ENCODE assay signal across 8 cellular contexts in genomic region chr1:43227138-43227836, GRCh38. TPM values are rescaled to one million over a fixed set of nuclear protein-coding genes. Genes with fewer than 3 reads are reported as not detected.
DNase-seq lines count a peak whose midpoint lies in the region; ATAC-seq, FAIRE-seq and TF ChIP-seq lines count a peak whose summit lies in the region.

No MANE protein-coding gene starts in this region.

- peaks cover 20% of the 10 kb centered on the region for H3K4me1 Mint-ChIP-seq in WTC11

- H3K4me2 ChIP-seq in keratinocyte (ENCODE audit: control insufficient read depth, extremely low read depth, insufficient read depth, low read depth, low read length) = no peak overlapping the region

- peaks cover 3% of the 10 kb centered on the region; the same call in 1 of the 2 replicates for H3K27me3 Mint-ChIP-seq in WTC11 (ENCODE audit: low read depth)

- DNase-seq in AG20443 (ENCODE audit: low spot score) (peak; percentile 85), NCI-H2196 (lab: John Stamatoyannopoulos, UW; ENCODE audit: unreplicated experiment) (peak; percentile 86), WTC11 (ENCODE audit: low spot score) (peak; percentile 96), bronchial epithelial cell (ENCODE audit: low read depth) (peak; percentile 60), keratinocyte (ENCODE audit: low read depth, low spot score) (no peak)
- DNase-seq in stimulated activated CD4-positive, alpha-beta T cell treated with anti-CD3 and anti-CD28 coated beads, Interleukin-1b, Interleukin-23, amount 100 ng/mL, for 48 hours = peak; percentile 78

- no peaks in the 10 kb centered on the region for H3K9me1 ChIP-seq in keratinocyte (ENCODE audit: control insufficient read depth, extremely low read depth, insufficient read depth, low read length)

- dilution Hi-C loops in keratinocyte (cut with MboI; ENCODE audit: extremely low pct_ligation_motif_present, low sequenced_read_pairs) = no loop called here

- no peak overlapping the region for H3K4me3 Mint-ChIP-seq in WTC11

- H3K9ac ChIP-seq in keratinocyte (ENCODE audit: control insufficient read depth, extremely low read depth, insufficient read depth, low read length) = no peak overlapping the region

- H3K4me3 ChIP-seq in bronchial epithelial cell (ENCODE audit: low read depth, low read length) (no peak overlapping the region), keratinocyte (ENCODE audit: control insufficient read depth in 2 of 3, extremely low read depth in 1 of 3, insufficient read depth in 2 of 3, low read depth in 1 of 3, low read length in 3 of 3) (no peak overlapping the region)

- H3K36me3 ChIP-seq in bronchial epithelial cell (ENCODE audit: control insufficient read depth, insufficient read depth, low read length) (no peaks in the 10 kb centered on the region), keratinocyte (ENCODE audit: control insufficient read depth in 2 of 2, extremely low read depth in 1 of 2, insufficient read depth in 2 of 2, low read length in 2 of 2) (no peaks in the 10 kb centered on the region)

- H3K27ac Mint-ChIP-seq in WTC11 = no peak overlapping the region

- POLR2A ChIA-PET in WTC11 (lab: Charles Lee) = interaction anchor here (0.6 to 1.5 kb wide), 3 partner anchors 30 to 131 kb away, joined by 3 to 5 read pairs (median 5); partner anchors contain the start of gene CDC20

- no peak overlapping the region for H2AFZ ChIP-seq in keratinocyte (ENCODE audit: control insufficient read depth, low read length)

- peak; percentile 59 for ATAC-seq in GM21576 (IDR thresholded peaks at IDR 0.05; ENCODE audit: unreplicated experiment)
- peak; percentile 96 for ATAC-seq in WTC11
- no peak for ATAC-seq in HG03457 (IDR thresholded peaks at IDR 0.05; ENCODE audit: unreplicated experiment)

- no peaks in the 10 kb centered on the region for H3K79me2 ChIP-seq in keratinocyte (ENCODE audit: control insufficient read depth, insufficient read depth, low read length)

- no peaks in the 10 kb centered on the region for H3K36me3 Mint-ChIP-seq in WTC11

- H3K27me3 ChIP-seq in bronchial epithelial cell (ENCODE audit: control insufficient read depth, insufficient read depth, low read length) (no peaks in the 10 kb centered on the region), keratinocyte (ENCODE audit: control insufficient read depth, extremely low read depth, insufficient read depth, low read length) (no peaks in the 10 kb centered on the region)

- FAIRE-seq in bronchial epithelial cell (lab: Jason Lieb, UNC) (peak; percentile 80), keratinocyte (lab: Jason Lieb, UNC) (peak; percentile 97)

- H3K27ac ChIP-seq in keratinocyte (ENCODE audit: control insufficient read depth, insufficient read depth, low read length) = no peak overlapping the region

- peaks cover 7% of the 10 kb centered on the region for H3K4me1 ChIP-seq in keratinocyte (ENCODE audit: control insufficient read depth, extremely low read depth, insufficient read depth, low read length)

- no peaks in the 10 kb centered on the region for H3K9me3 Mint-ChIP-seq in WTC11

- no peaks in the 10 kb centered on the region for H3K9me3 ChIP-seq in keratinocyte (ENCODE audit: control insufficient read depth, low read depth, low read length)

- peak; percentile 93 for TF ChIP-seq CTCF in WTC11 (IDR thresholded peaks at IDR 0.05)
- TF ChIP-seq CTCF in bronchial epithelial cell (IDR thresholded peaks at IDR 0.05; ENCODE audit: insufficient read depth, low read length, severe bottlenecking) = peak; percentile 96
- TF ChIP-seq CTCF in keratinocyte (optimal IDR thresholded peaks at IDR 0.05 in 1 of 3, IDR thresholded peaks at IDR 0.05 in 1 of 3, conservative IDR thresholded peaks at IDR 0.05 in 1 of 3; ENCODE audit: extremely low read depth in 1 of 3, insufficient read depth in 2 of 3, low read length in 3 of 3) = peak; percentile 93 to 98 (median 94)

- H4K20me1 ChIP-seq in keratinocyte (ENCODE audit: control insufficient read depth, extremely low read depth, insufficient read depth, low read length) = no peaks in the 10 kb centered on the region

- CTCF ChIA-PET in WTC11 (lab: Charles Lee) = interaction anchor here (0.5 to 7.4 kb wide), 34 partner anchors 8 to 708 kb away, joined by 3 to 100 read pairs (median 4); partner anchors contain the start of genes C1orf210, CDC20, HYI and KDM4A

TF ChIP-seq in WTC11, 78 proteins besides CTCF, POLR2A, EP300 and RAD21 (continues in another document):
- TF ChIP-seq HMGA2 (CRISPR knock-in tag; IDR thresholded peaks at IDR 0.05) = no peak
- no peak for TF ChIP-seq ZBTB21 (CRISPR knock-in tag; IDR thresholded peaks at IDR 0.05; ENCODE audit: borderline replicate concordance)
- TF ChIP-seq IRF2 (CRISPR knock-in tag; IDR thresholded peaks at IDR 0.05; ENCODE audit: borderline replicate concordance, low read depth) = no peak
- TF ChIP-seq TCF7 (CRISPR knock-in tag; IDR thresholded peaks at IDR 0.05; ENCODE audit: low read depth) = no peak
- TF ChIP-seq ARID4B (CRISPR knock-in tag; IDR thresholded peaks at IDR 0.05; ENCODE audit: borderline replicate concordance) = no peak

RNA-seq across cellular contexts. Expression of gene TMEM125, which starts 42.5 kb away (rescaled TPM):
- total RNA-seq in WTC11 (2021) = 21.5 to 27.8 TPM (median 25.1 TPM) in 3 replicates
- total RNA-seq in bronchial epithelial cell = 9.5 and 23.9 TPM in 2 replicates
- polyA plus RNA-seq in keratinocyte = 0.92 to 2.4 TPM (median 1.0 TPM) in 3 replicates
- 3.2 TPM for polyA plus RNA-seq in keratinocyte (2011; ENCODE audit: low read depth)
- 1.1 and 1.5 TPM in 2 replicates for polyA plus RNA-seq in keratinocyte (2011; cell fraction: cytosol; rRNA removed)
- 1.9 and 2.8 TPM in 2 replicates for polyA plus RNA-seq in keratinocyte (2011; cell fraction: nucleus; rRNA removed)
- polyA plus RNA-seq in keratinocyte (2012; ENCODE audit: low replicate concordance) = 1.4 and 8.0 TPM in 2 replicates
- 0.69 to 1.6 TPM (median 1.1 TPM) in 3 replicates for polyA minus RNA-seq in keratinocyte
- polyA minus RNA-seq in keratinocyte (2011; cell fraction: cytosol; rRNA and poly(A)+ RNA removed) = 2.5 TPM
- 0.74 and 0.78 TPM in 2 replicates for polyA minus RNA-seq in keratinocyte (2011; cell fraction: nucleus; rRNA and poly(A)+ RNA removed)

RNA-seq across cellular contexts. Expression of gene CFAP57, which starts 55.2 kb away (rescaled TPM):
- total RNA-seq in WTC11 (2021) (0.27 to 0.78 TPM (median 0.42 TPM) in 3 replicates), bronchial epithelial cell (under 0.01 TPM in 1 of 2 replicates, not detected in the other)
- 0.24 to 0.39 TPM (median 0.32 TPM) in 3 replicates for polyA plus RNA-seq in keratinocyte
- 0.37 TPM for polyA plus RNA-seq in keratinocyte (2011; ENCODE audit: low read depth)
- polyA plus RNA-seq in keratinocyte (2011; cell fraction: cytosol; rRNA removed) = 0.16 and 0.22 TPM in 2 replicates
- polyA plus RNA-seq in keratinocyte (2011; cell fraction: nucleus; rRNA removed) = 0.43 and 0.45 TPM in 2 replicates
- polyA plus RNA-seq in keratinocyte (2012; ENCODE audit: low replicate concordance) = 0.13 and 0.22 TPM in 2 replicates
- polyA minus RNA-seq in keratinocyte = 0.10 to 0.22 TPM in 2 of 3 replicates, not detected in the other
- not detected for polyA minus RNA-seq in keratinocyte (2011; cell fraction: cytosol; rRNA and poly(A)+ RNA removed)
- polyA minus RNA-seq in keratinocyte (2011; cell fraction: nucleus; rRNA and poly(A)+ RNA removed) = 0.53 and 0.78 TPM in 2 replicates

RNA-seq across cellular contexts. Expression of gene EBNA1BP2, which starts 55.2 kb away (rescaled TPM):
- total RNA-seq in WTC11 (2021) (66.7 to 93.7 TPM (median 67.7 TPM) in 3 replicates), bronchial epithelial cell (161 and 186 TPM in 2 replicates)
- polyA plus RNA-seq in keratinocyte = 53.2 to 140 TPM (median 122 TPM) in 3 replicates
- polyA plus RNA-seq in keratinocyte (2011; ENCODE audit: low read depth) = 143 TPM
- 79.5 and 96.5 TPM in 2 replicates for polyA plus RNA-seq in keratinocyte (2011; cell fraction: cytosol; rRNA removed)
- polyA plus RNA-seq in keratinocyte (2011; cell fraction: nucleus; rRNA removed) = 78.2 and 80.3 TPM in 2 replicates
- 81.7 and 163 TPM in 2 replicates for polyA plus RNA-seq in keratinocyte (2012; ENCODE audit: low replicate concordance)
- polyA minus RNA-seq in keratinocyte = 25.0 to 43.8 TPM (median 43.6 TPM) in 3 replicates
- polyA minus RNA-seq in keratinocyte (2011; cell fraction: cytosol; rRNA and poly(A)+ RNA removed) = 46.4 TPM
- polyA minus RNA-seq in keratinocyte (2011; cell fraction: nucleus; rRNA and poly(A)+ RNA removed) = 19.8 and 28.1 TPM in 2 replicates

RNA-seq across cellular contexts. Expression of gene C1orf210, which starts 58.1 kb away (rescaled TPM):
- total RNA-seq in WTC11 (2021) (11.7 to 14.0 TPM (median 12.8 TPM) in 3 replicates), bronchial epithelial cell (3.4 and 11.4 TPM in 2 replicates)
- polyA plus RNA-seq in keratinocyte = 4.6 to 6.4 TPM (median 5.6 TPM) in 3 replicates
- 1.2 TPM for polyA plus RNA-seq in keratinocyte (2011; ENCODE audit: low read depth)
- 4.6 TPM in 2 replicates for polyA plus RNA-seq in keratinocyte (2011; cell fraction: cytosol; rRNA removed)
- polyA plus RNA-seq in keratinocyte (2011; cell fraction: nucleus; rRNA removed) = 3.2 and 4.8 TPM in 2 replicates
- 2.6 and 8.9 TPM in 2 replicates for polyA plus RNA-seq in keratinocyte (2012; ENCODE audit: low replicate concordance)
- polyA minus RNA-seq in keratinocyte = 3.4 to 4.8 TPM (median 4.7 TPM) in 3 replicates
- polyA minus RNA-seq in keratinocyte (2011; cell fraction: cytosol; rRNA and poly(A)+ RNA removed) = 2.9 TPM
- polyA minus RNA-seq in keratinocyte (2011; cell fraction: nucleus; rRNA and poly(A)+ RNA removed) = 0.84 and 1.0 TPM in 2 replicates
